In the genomic region with DNA sequence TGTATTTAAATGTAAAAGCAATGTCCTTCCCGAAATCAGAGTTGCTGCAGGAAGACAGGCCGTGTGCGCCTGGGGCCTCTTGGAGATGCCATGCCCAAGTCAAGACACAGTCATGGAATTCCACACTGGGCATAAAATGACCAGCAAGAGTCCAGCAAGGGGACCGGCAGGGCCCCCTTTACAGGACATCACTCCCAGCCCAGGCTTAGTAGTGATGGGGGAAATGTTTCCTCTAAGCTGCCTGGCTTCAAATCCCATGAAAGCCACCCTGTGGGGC, we compare ENCODE assay signal across 31 cellular contexts. TPM values are rescaled to one million over a fixed set of nuclear protein-coding genes. Genes with fewer than 3 reads are reported as not detected.
A peak's percentile ranks its signal among the peaks of the same experiment; 100 is the strongest.
DNase-seq lines count a peak whose midpoint lies in the region; ATAC-seq, FAIRE-seq and TF ChIP-seq lines count a peak whose summit lies in the region.
"Had no signal": no experiment of that assay in that cellular context is flagged by ENCODE, and none has a peak within 500 bp of the region (broad histone marks: within the 10 kb centered on the region; RNA-seq: fewer than 3 reads in every experiment).

No MANE protein-coding gene starts in this region.

- H3K4me2 ChIP-seq in PC-3 (ENCODE audit: low read length) = no peak overlapping the region; the same call in 1 of the 2 replicates
- H3K4me2 ChIP-seq: KMS-11 had no signal

- BruUV-seq in PC-3 (replicated peaks; lab: Mats Ljungman, UMichigan) (no TSS peak), Caco-2 (replicated peaks; lab: Mats Ljungman, UMichigan) (no TSS peak)

- no peaks in the 10 kb centered on the region for H3F3A ChIP-seq in PC-3 (ENCODE audit: low read length, unreplicated experiment)

- POLR2A ChIA-PET in PC-3 (lab: Charles Lee; ENCODE audit: unreplicated experiment) = no interaction called here
- POLR2A ChIA-PET in Caco-2 (lab: Charles Lee) = no interaction called here

- H3K9me3 ChIP-seq in PC-3 (ENCODE audit: low read length) = no peaks in the 10 kb centered on the region
- no peaks in the 10 kb centered on the region for H3K9me3 ChIP-seq in Caco-2
- H3K9me3 ChIP-seq: esophagus muscularis mucosa, heart right ventricle, lower lobe of right lung, pancreas, suprapubic skin had no signal

- no peak for TF ChIP-seq POLR2A in GM12891 (IDR thresholded peaks at IDR 0.05; ENCODE audit: low read depth, low read length)

- H4K20me1 ChIP-seq in PC-3 (ENCODE audit: low read length) = no peaks in the 10 kb centered on the region

- no peaks in the 10 kb centered on the region for H3K9me3 Mint-ChIP-seq in activated CD8-positive, alpha-beta memory T cell treated with anti-CD3 and anti-CD28 coated beads, Interleukin-2, amount 10 ng/mL, durations not matched to agents 7 days and 5 days (ENCODE audit: low read depth)
- H3K9me3 Mint-ChIP-seq in osteocyte (ENCODE audit: unreplicated experiment) (no peaks in the 10 kb centered on the region), Caco-2 (ENCODE audit: unreplicated experiment) (no peaks in the 10 kb centered on the region)
- H3K9me3 Mint-ChIP-seq: activated B cell treated with CpG ODN at 0.5 μM for 24 hours; activated naive CD8-positive, alpha-beta T cell treated with anti-CD3 and anti-CD28 coated beads, Interleukin-2, amount 50 U/mL, for 24 hours; activated T-cell treated with anti-CD3 and anti-CD28 coated beads, Interleukin-2, amount 50 U/mL, for 72 hours; central memory CD8-positive, alpha-beta T cell; effector memory CD8-positive, alpha-beta T cell; natural killer cell had no signal

- H3K79me2 ChIP-seq in PC-3 (ENCODE audit: low read length) = no peaks in the 10 kb centered on the region

- no peak for DNase-seq in activated CD8-positive, alpha-beta memory T cell treated with anti-CD3 and anti-CD28 coated beads, Interleukin-2, amount 10 ng/mL, durations not matched to agents 7 days and 5 days
- no peak for DNase-seq in activated CD8-positive, alpha-beta memory T cell treated with anti-CD3 and anti-CD28 coated beads, Interleukin-2, amount 50 U/mL, for 48 hours
- DNase-seq in PC-3 = no peak
- DNase-seq in epithelial cell of proximal tubule (ENCODE audit: low read depth) = no peak
- DNase-seq in osteocyte (ENCODE audit: extremely low spot score, unreplicated experiment) = peak; percentile 70
- DNase-seq in Caco-2 = no peak
- no peak for DNase-seq in NCI-H2107 (lab: John Stamatoyannopoulos, UW)
- no peak for DNase-seq in GM12891 (ENCODE audit: insufficient read length, low spot score)
- DNase-seq: activated B cell treated with CpG ODN at 0.5 μM for 24 hours; activated CD4-positive, alpha-beta T cell treated with anti-CD3 and anti-CD28 coated beads, Interleukin-2, amount 50 U/mL, for 4 hours; activated naive CD8-positive, alpha-beta T cell treated with anti-CD3 and anti-CD28 coated beads, Interleukin-2, amount 50 U/mL, for 24 hours; activated T-cell treated with anti-CD3 and anti-CD28 coated beads, Interleukin-2, amount 50 U/mL, for 72 hours; DMS79; effector memory CD8-positive, alpha-beta T cell; foreskin melanocyte; heart right ventricle; lower lobe of right lung; natural killer cell; NCI-H1436 treated with DMSO at 0.1 percent for 48 hours; NCI-H748 treated with DMSO at 0.1 percent for 48 hours; pancreas; stimulated activated CD4-positive, alpha-beta T cell treated with anti-CD3 and anti-CD28 coated beads, Interleukin-1b, Interleukin-23, amount 100 ng/mL, for 48 hours; stimulated activated naive CD4-positive, alpha-beta T cell treated with Interleukin-2 at 50 U/mL for 16 hours; T-helper 1 cell had no signal

- CTCF ChIA-PET in activated CD8-positive, alpha-beta memory T cell treated with anti-CD3 and anti-CD28 coated beads, Interleukin-2, amount 10 ng/mL, durations not matched to agents 7 days and 5 days (lab: Charles Lee) = no interaction called here
- CTCF ChIA-PET in PC-3 (lab: Charles Lee) = no interaction called here
- CTCF ChIA-PET in Caco-2 (lab: Charles Lee) = interaction anchor here (0.5 kb wide), 1 partner anchor 370 kb away, joined by 3 read pairs; no protein-coding TSS in a partner anchor

- peaks cover 1% of the 10 kb centered on the region for H3K36me3 Mint-ChIP-seq in activated CD8-positive, alpha-beta memory T cell treated with anti-CD3 and anti-CD28 coated beads, Interleukin-2, amount 10 ng/mL, durations not matched to agents 7 days and 5 days
- H3K36me3 Mint-ChIP-seq in osteocyte (ENCODE audit: unreplicated experiment) = no peaks in the 10 kb centered on the region
- H3K36me3 Mint-ChIP-seq in Caco-2 (ENCODE audit: insufficient read depth, unreplicated experiment) = no peaks in the 10 kb centered on the region
- H3K36me3 Mint-ChIP-seq: natural killer cell had no signal

- H3K27me3 Mint-ChIP-seq in activated CD8-positive, alpha-beta memory T cell treated with anti-CD3 and anti-CD28 coated beads, Interleukin-2, amount 10 ng/mL, durations not matched to agents 7 days and 5 days = peaks cover 66% of the 10 kb centered on the region
- H3K27me3 Mint-ChIP-seq in osteocyte (ENCODE audit: unreplicated experiment) (no peaks in the 10 kb centered on the region), Caco-2 (ENCODE audit: insufficient read depth, unreplicated experiment) (no peaks in the 10 kb centered on the region)

- H3K36me3 ChIP-seq in PC-3 (ENCODE audit: low read depth, low read length) (no peaks in the 10 kb centered on the region), Caco-2 (ENCODE audit: control insufficient read depth, insufficient read depth, low read length) (no peaks in the 10 kb centered on the region)
- H3K36me3 ChIP-seq: esophagus muscularis mucosa, heart right ventricle, lower lobe of right lung, pancreas, suprapubic skin had no signal

- intact Hi-C loops in PC-3 (cut with micrococcal nuclease) = no loop called here
- intact Hi-C loops in Caco-2 (cut with micrococcal nuclease; ENCODE audit: unreplicated experiment) = loop anchor here (5.0 kb wide), 1 partner anchor 44 kb away; no protein-coding TSS in a partner anchor

- H2AFZ ChIP-seq in PC-3 (ENCODE audit: low read length) = no peak overlapping the region

- peak overlapping the region; percentile 52 for H3K4me3 Mint-ChIP-seq in activated CD8-positive, alpha-beta memory T cell treated with anti-CD3 and anti-CD28 coated beads, Interleukin-2, amount 10 ng/mL, durations not matched to agents 7 days and 5 days
- peak overlapping the region; percentile 57 for H3K4me3 Mint-ChIP-seq in osteocyte (ENCODE audit: unreplicated experiment)
- no peak overlapping the region for H3K4me3 Mint-ChIP-seq in Caco-2 (ENCODE audit: unreplicated experiment)
- H3K4me3 Mint-ChIP-seq: central memory CD8-positive, alpha-beta T cell; natural killer cell had no signal

- ATAC-seq in activated CD8-positive, alpha-beta memory T cell treated with anti-CD3 and anti-CD28 coated beads, Interleukin-2, amount 10 ng/mL, durations not matched to agents 7 days and 5 days = no peak
- ATAC-seq in PC-3 = no peak
- ATAC-seq: activated naive CD8-positive, alpha-beta T cell treated with anti-CD3 and anti-CD28 coated beads, Interleukin-2, amount 50 U/mL, for 24 hours; activated T-cell treated with anti-CD3 and anti-CD28 coated beads, Interleukin-2, amount 50 U/mL, for 72 hours; effector memory CD8-positive, alpha-beta T cell; heart right ventricle; lower lobe of right lung; pancreas had no signal

- no peak overlapping the region for H3K9ac ChIP-seq in PC-3 (ENCODE audit: low read length)
- H3K9ac ChIP-seq: KMS-11 had no signal

- TF ChIP-seq CTCF in PC-3 (conservative IDR thresholded peaks at IDR 0.05; ENCODE audit: low read depth, low read length) (no peak), epithelial cell of proximal tubule (conservative IDR thresholded peaks at IDR 0.05; ENCODE audit: low read depth, low read length) (no peak), osteocyte (IDR thresholded peaks at IDR 0.05) (no peak), Caco-2 (IDR thresholded peaks at IDR 0.05; ENCODE audit: insufficient read depth in 1 of 2, low read depth in 1 of 2, low read length in 1 of 2, severe bottlenecking in 1 of 2, unreplicated experiment in 1 of 2) (no peak)

- H3K27ac Mint-ChIP-seq in activated CD8-positive, alpha-beta memory T cell treated with anti-CD3 and anti-CD28 coated beads, Interleukin-2, amount 10 ng/mL, durations not matched to agents 7 days and 5 days = no peak overlapping the region
- H3K27ac Mint-ChIP-seq in osteocyte (ENCODE audit: unreplicated experiment) (no peak overlapping the region), Caco-2 (ENCODE audit: unreplicated experiment) (no peak overlapping the region)
- H3K27ac Mint-ChIP-seq: activated B cell treated with CpG ODN at 0.5 μM for 24 hours; activated naive CD8-positive, alpha-beta T cell treated with anti-CD3 and anti-CD28 coated beads, Interleukin-2, amount 50 U/mL, for 24 hours; activated T-cell treated with anti-CD3 and anti-CD28 coated beads, Interleukin-2, amount 50 U/mL, for 72 hours; effector memory CD8-positive, alpha-beta T cell; natural killer cell had no signal

- H3K9me2 ChIP-seq in PC-3 (replicated peaks; ENCODE audit: low read length) = no peaks in the 10 kb centered on the region

- H3K27me3 ChIP-seq in PC-3 (ENCODE audit: low read length) (no peaks in the 10 kb centered on the region), Caco-2 (replicated peaks; ENCODE audit: control insufficient read depth, insufficient read depth, low read length) (no peaks in the 10 kb centered on the region)
- H3K27me3 ChIP-seq: esophagus muscularis mucosa had no signal

- peak overlapping the region; percentile 25 for H3K27ac ChIP-seq in PC-3 (ENCODE audit: low read length)
- H3K27ac ChIP-seq: 22Rv1, KMS-11, lower lobe of right lung, pancreas had no signal

- H3K4me3 ChIP-seq in PC-3 (ENCODE audit: low read length) (no peak overlapping the region), epithelial cell of proximal tubule (ENCODE audit: low read depth, low read length) (peak overlapping the region; percentile 37), Caco-2 (ENCODE audit: low read depth, low read length) (no peak overlapping the region)
- H3K4me3 ChIP-seq: lower lobe of right lung, pancreas, smooth muscle cell had no signal

- H3K4me1 Mint-ChIP-seq in activated CD8-positive, alpha-beta memory T cell treated with anti-CD3 and anti-CD28 coated beads, Interleukin-2, amount 10 ng/mL, durations not matched to agents 7 days and 5 days = peaks cover 4% of the 10 kb centered on the region
- H3K4me1 Mint-ChIP-seq in osteocyte (ENCODE audit: unreplicated experiment) = peaks cover 11% of the 10 kb centered on the region
- peaks cover 7% of the 10 kb centered on the region for H3K4me1 Mint-ChIP-seq in Caco-2 (ENCODE audit: low read depth, unreplicated experiment)
- H3K4me1 Mint-ChIP-seq: central memory CD8-positive, alpha-beta T cell; natural killer cell had no signal

- FAIRE-seq in GM12891 (lab: Jason Lieb, UNC) = no peak
- FAIRE-seq: G401.6, pancreas had no signal

- H3K4me1 ChIP-seq in PC-3 (ENCODE audit: insufficient read depth, low read length) = peaks cover 35% of the 10 kb centered on the region
- H3K4me1 ChIP-seq in Caco-2 = 0 out of 2 replicates have a peak, but pooled peaks cover 2% of the 10 kb centered on the region

TF ChIP-seq in GM12891, 5 proteins besides CTCF, POLR2A, EP300 and RAD21 (continues in another document):
- TF ChIP-seq POU2F2 (IDR thresholded peaks at IDR 0.05; ENCODE audit: low read depth, low read length) = no peak

RNA-seq across cellular contexts. Expression of gene PPP1R3G, which starts 1.9 kb away (rescaled TPM):
- not detected for total RNA-seq in activated CD8-positive, alpha-beta memory T cell treated with anti-CD3 and anti-CD28 coated beads, Interleukin-2, amount 10 ng/mL, durations not matched to agents 7 days and 5 days
- total RNA-seq in PC-3 (2014; rRNA removed) (2.8 and 3.2 TPM in 2 replicates), epithelial cell of proximal tubule (0.94 and 2.5 TPM in 2 replicates), osteocyte (0.29 and 0.40 TPM in 2 replicates), Caco-2 (2022) (0.14 and 0.18 TPM in 2 replicates)
- 0.41 TPM for polyA plus RNA-seq in GM12891 (2012; ENCODE audit: low read depth, missing spikeins)
